Comparison of ENCODE assay signal across 1 cellular context in genomic region chr12:88300931-88301330, GRCh38.
TF ChIP-seq lines count a peak whose summit lies in the region.

No MANE protein-coding gene starts in this region.

TF ChIP-seq in liver, 16 proteins besides CTCF, POLR2A, EP300 and RAD21 (continued from another document):
- peak; percentile 29 for TF ChIP-seq REST (IDR thresholded peaks at IDR 0.05)
- TF ChIP-seq HNF4A (conservative IDR thresholded peaks at IDR 0.05), result peak; percentile 73 to 78
- TF ChIP-seq HNF4G (IDR thresholded peaks at IDR 0.05), result peak; percentile 26
- peak; percentile 82 for TF ChIP-seq YY1 (IDR thresholded peaks at IDR 0.05)
- TF ChIP-seq MAX (IDR thresholded peaks at IDR 0.05), result peak; percentile 44
- TF ChIP-seq FOXA1 (IDR thresholded peaks at IDR 0.05), result no peak
- TF ChIP-seq RXRA (IDR thresholded peaks at IDR 0.05), result peak; percentile 89 to 90
- TF ChIP-seq EGR1 (IDR thresholded peaks at IDR 0.05; ENCODE audit: low read depth in 2 of 2), result peak in 1 of 2 donors; percentile 8
- no peak for TF ChIP-seq GABPA (IDR thresholded peaks at IDR 0.05 in 1 of 2, conservative IDR thresholded peaks at IDR 0.05 in 1 of 2)
- no peak for TF ChIP-seq FOXA2 (IDR thresholded peaks at IDR 0.05)
- no peak for TF ChIP-seq NR2F2 (IDR thresholded peaks at IDR 0.05)
- peak; percentile 63 for TF ChIP-seq SP1 (IDR thresholded peaks at IDR 0.05)
- peak; percentile 27 to 56 for TF ChIP-seq JUND (IDR thresholded peaks at IDR 0.05)
TF ChIP-seq in liver: peak in this region for 10.
